In the genomic region with DNA sequence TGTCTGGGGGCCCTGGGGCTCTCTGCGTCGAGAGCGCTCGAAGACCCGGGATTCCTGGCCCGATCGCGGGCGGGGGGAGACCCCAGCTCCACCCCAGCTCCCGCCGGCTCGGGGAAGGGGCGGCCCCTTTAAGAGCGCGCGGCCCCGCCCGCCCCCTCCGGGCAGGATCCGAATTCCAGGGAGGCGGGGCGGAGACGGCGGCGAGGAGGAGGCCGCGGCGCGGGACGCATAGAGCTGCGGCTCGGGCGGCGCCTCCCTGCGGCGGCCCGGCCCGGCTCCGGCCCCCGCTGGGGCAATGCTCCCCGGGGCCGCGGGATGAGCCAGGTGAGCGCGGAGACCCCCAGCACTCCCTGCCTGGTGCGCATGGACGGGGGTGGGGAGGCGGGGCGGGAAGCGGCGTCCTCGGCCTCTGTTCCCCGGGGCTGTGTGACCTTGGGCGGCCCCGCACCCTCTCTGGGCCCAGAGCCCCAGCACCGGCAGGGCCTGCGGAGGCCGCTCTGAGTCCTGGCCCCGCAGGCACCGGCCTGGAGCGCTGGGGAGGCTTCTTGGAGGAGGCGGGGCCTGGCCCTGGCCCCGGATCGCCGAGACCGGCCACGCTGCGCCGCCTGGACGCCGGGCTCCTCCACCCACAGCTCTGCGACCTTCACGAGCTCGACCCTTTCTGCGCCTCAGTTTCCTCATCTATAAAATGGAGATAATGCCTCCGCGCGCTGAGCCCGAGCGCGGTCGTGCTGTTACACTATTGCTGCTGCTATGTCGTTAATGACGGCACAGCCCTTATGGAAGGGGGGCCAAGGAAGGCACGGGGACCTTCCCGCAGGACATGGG, we compare ENCODE assay signal across 8 cellular contexts. TPM values are rescaled to one million over a fixed set of nuclear protein-coding genes. Genes with fewer than 3 reads are reported as not detected.
DNase-seq lines count a peak whose midpoint lies in the region; ATAC-seq and TF ChIP-seq lines count a peak whose summit lies in the region.

No MANE protein-coding gene starts in this region.

- no peak overlapping the region for H2BK120ac ChIP-seq in H9 (ENCODE audit: low read depth, low read length, poor library complexity, severe bottlenecking)

- no peaks in the 10 kb centered on the region for H3K4me1 ChIP-seq in H9 (ENCODE audit: insufficient read depth, low read length)

- H3K79me1 ChIP-seq in H9 (ENCODE audit: insufficient read depth, low read depth, low read length, poor library complexity, severe bottlenecking) = no peaks in the 10 kb centered on the region

- peak overlapping the region; percentile 52 for H3K4me2 ChIP-seq in H9 (ENCODE audit: insufficient read depth, insufficient read length, low read length)

- no peak for TF ChIP-seq CTCF in H9 (conservative IDR thresholded peaks at IDR 0.05)
- peak; percentile 5 for TF ChIP-seq CTCF in osteocyte (IDR thresholded peaks at IDR 0.05)

- intact Hi-C loops in left cardiac atrium (cut with DNase I) = loop anchor here in 1 of 2 donors (5.0 kb wide), 2 partner anchors 35 to 50 kb away; no protein-coding TSS in a partner anchor

- no peak overlapping the region for H2AFZ ChIP-seq in H9 (ENCODE audit: low read length)

- no peak overlapping the region for H4K5ac ChIP-seq in H9 (ENCODE audit: insufficient read length, low read depth, low read length)

- peak overlapping the region; percentile 49; the same call in 1 of the 2 replicates for H3K14ac ChIP-seq in H9 (ENCODE audit: insufficient read depth, low read length)

- no peak overlapping the region for H4K8ac ChIP-seq in H9 (replicated peaks; ENCODE audit: insufficient read length, low read depth, low read length)

- no peak overlapping the region for H3K9ac ChIP-seq in H9 (ENCODE audit: extremely low read depth, insufficient read length, low read length)

- H2BK20ac ChIP-seq in H9 (ENCODE audit: low read depth, low read length, poor library complexity, severe bottlenecking) = no peak overlapping the region

- peak in 12 of 14 donors; percentile 29 to 78 (median 56) for DNase-seq in C1 segment of cervical spinal cord (lab: John Stamatoyannopoulos, UW)
- peak; percentile 80 for DNase-seq in H9
- peak; percentile 56 for DNase-seq in NOMO-1 treated with DMSO at 0.1 percent for 48 hours (lab: John Stamatoyannopoulos, UW; ENCODE audit: unreplicated experiment)
- DNase-seq in amniotic stem cell (lab: John Stamatoyannopoulos, UW) = peak; percentile 72
- peak; percentile 90 for DNase-seq in left cardiac atrium
- DNase-seq in osteocyte (ENCODE audit: extremely low spot score, unreplicated experiment) = peak; percentile 94
- DNase-seq in NCI-H1092 treated with DMSO at 0.1 percent for 48 hours (lab: John Stamatoyannopoulos, UW) = no peak

- no peak overlapping the region for H3K27ac ChIP-seq in H9 (ENCODE audit: insufficient read length, low read depth, low read length)

- peak overlapping the region; percentile 52 for H3K18ac ChIP-seq in H9 (ENCODE audit: insufficient read length, low read depth, low read length)

- no peaks in the 10 kb centered on the region for H3K79me2 ChIP-seq in H9 (ENCODE audit: insufficient read depth, low read length)

- H3K27ac Mint-ChIP-seq in H9 (no peak overlapping the region; a peak in 1 of 7 replicates), osteocyte (ENCODE audit: unreplicated experiment) (peak overlapping the region; percentile 85)

- no peak overlapping the region for H2BK12ac ChIP-seq in H9 (ENCODE audit: insufficient read length, low read depth, low read length)

- H3K9me3 ChIP-seq in H9 (ENCODE audit: control insufficient read depth, low read depth, low read length) = no peaks in the 10 kb centered on the region

- no peak overlapping the region for H3K56ac ChIP-seq in H9 (ENCODE audit: insufficient read length, low read depth, low read length)

- H3K4me3 Mint-ChIP-seq in H9 (peak overlapping the region; percentile 72 to 92), osteocyte (ENCODE audit: unreplicated experiment) (peak overlapping the region; percentile 84)

- ATAC-seq in left cardiac atrium (peak; percentile 74 to 81), GM18519 (IDR thresholded peaks at IDR 0.05; ENCODE audit: low FRiP score, unreplicated experiment) (no peak)

- H3T11ph ChIP-seq in H9 (ENCODE audit: low read length) = no peak overlapping the region

- H4K20me1 ChIP-seq in H9 (ENCODE audit: control insufficient read depth, insufficient read depth, insufficient read length) = no peaks in the 10 kb centered on the region

- H3K27me3 Mint-ChIP-seq in H9 (ENCODE audit: low read depth) = peaks cover 9% of the 10 kb centered on the region
- no peaks in the 10 kb centered on the region for H3K27me3 Mint-ChIP-seq in osteocyte (ENCODE audit: unreplicated experiment)

- H3K9me3 Mint-ChIP-seq in H9 = peaks cover 0 to 3% of the 10 kb centered on the region in 2 experiments; a peak in 2 of 5 replicates
- H3K9me3 Mint-ChIP-seq in osteocyte (ENCODE audit: unreplicated experiment) = no peaks in the 10 kb centered on the region

- H3K36me3 Mint-ChIP-seq in H9 (ENCODE audit: insufficient read depth in 1 of 3, low read depth in 3 of 3) (no peaks in the 10 kb centered on the region; a peak in 1 of 7 replicates), osteocyte (ENCODE audit: unreplicated experiment) (no peaks in the 10 kb centered on the region)

- peaks cover 15 to 32% of the 10 kb centered on the region in 2 experiments for H3K4me1 Mint-ChIP-seq in H9
- H3K4me1 Mint-ChIP-seq in osteocyte (ENCODE audit: unreplicated experiment) = peaks cover 56% of the 10 kb centered on the region

- H3K4ac ChIP-seq in H9 (ENCODE audit: low read depth, low read length) = no peak overlapping the region

- no CpG with 5 or more reads among the region's 86 CpGs for WGBS in H9 (ENCODE audit: extremely low coverage, insufficient read length, low lambda C conversion rate)

- peaks cover 8% of the 10 kb centered on the region for H3K23me2 ChIP-seq in H9 (ENCODE audit: insufficient read length, low read depth, low read length, poor library complexity, severe bottlenecking)

- no peak overlapping the region for H2BK5ac ChIP-seq in H9 (ENCODE audit: insufficient read length, low read length)

- no peaks in the 10 kb centered on the region for H3K27me3 ChIP-seq in H9 (ENCODE audit: insufficient read depth, low read length)

- H2BK15ac ChIP-seq in H9 (ENCODE audit: low read depth, low read length) = no peak overlapping the region

- H3K23ac ChIP-seq in H9 (ENCODE audit: insufficient read length, low read depth, low read length) = no peak overlapping the region

- no peak overlapping the region for H2AK5ac ChIP-seq in H9 (ENCODE audit: insufficient read length, low read length)

- H4K91ac ChIP-seq in H9 (ENCODE audit: insufficient read length, low read depth, low read length) = no peak overlapping the region

RNA-seq across cellular contexts. Expression of gene GAS2L1, which starts 0.6 kb away (rescaled TPM):
- 8.0 and 8.1 TPM in 2 replicates for total RNA-seq in H9 (2021)
- 10 to 100 TPM; 20.1 to 25.2 TPM for total RNA-seq in left cardiac atrium
- total RNA-seq in osteocyte = 21.6 and 22.3 TPM in 2 replicates

RNA-seq across cellular contexts. Expression of gene RASL10A, which starts 8.5 kb away (rescaled TPM):
- 0.90 and 0.92 TPM in 2 replicates for total RNA-seq in H9 (2021)
- 1 to 10 TPM; 1.0 to 3.1 TPM for total RNA-seq in left cardiac atrium
- not detected in 2 replicates for total RNA-seq in osteocyte

RNA-seq across cellular contexts. Expression of gene EWSR1, which starts 39.0 kb away (rescaled TPM):
- total RNA-seq in H9 (2021) (456 and 462 TPM in 2 replicates), left cardiac atrium (100 to 1,000 TPM; 109 to 175 TPM), osteocyte (218 and 228 TPM in 2 replicates)

RNA-seq across cellular contexts. Expression of gene RHBDD3, which starts 39.3 kb away (rescaled TPM):
- 92.9 and 99.7 TPM in 2 replicates for total RNA-seq in H9 (2021)
- 10 to 100 TPM; 15.6 to 19.0 TPM for total RNA-seq in left cardiac atrium
- 41.0 and 45.8 TPM in 2 replicates for total RNA-seq in osteocyte
